ENCODE assay signal across 8 cellular contexts in the genomic region with DNA sequence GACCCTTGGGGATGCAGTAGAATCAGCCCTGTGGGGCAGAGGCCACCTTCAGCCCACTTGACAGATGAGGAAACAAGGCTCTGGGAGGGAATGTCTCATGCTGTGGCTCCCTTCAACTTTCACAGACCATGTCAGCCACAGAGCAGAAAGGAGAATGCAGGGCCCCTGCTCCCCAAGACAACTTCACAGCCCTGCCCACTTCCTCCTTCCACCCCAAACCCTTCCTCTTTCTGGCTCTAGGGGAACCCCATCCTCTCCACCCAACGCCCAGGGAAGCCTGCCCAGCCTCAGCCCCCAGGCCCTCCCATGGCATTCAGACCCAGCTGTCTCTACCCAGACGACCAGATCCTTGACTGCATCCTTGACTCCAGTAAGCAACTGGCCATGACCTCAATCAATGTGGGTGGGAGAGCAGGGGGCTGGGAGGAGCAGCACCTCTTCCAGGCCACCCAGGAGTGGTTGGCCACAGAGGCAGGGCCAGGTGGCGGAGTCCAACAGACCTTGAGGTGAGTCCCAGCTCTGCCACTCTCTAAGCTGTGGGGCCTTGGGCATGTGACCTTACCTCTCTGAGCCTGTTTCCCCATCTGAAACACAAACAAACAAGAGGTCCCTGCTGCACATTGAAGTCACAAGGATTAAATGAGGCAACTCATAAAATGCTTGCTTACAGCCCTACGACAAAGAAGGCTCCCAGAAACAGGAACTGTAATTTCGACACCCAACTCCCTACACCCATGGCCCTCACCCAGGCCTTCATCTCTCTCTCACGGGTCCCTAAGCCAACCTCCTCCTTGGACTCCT. TPM values are rescaled to one million over a fixed set of nuclear protein-coding genes. Genes with fewer than 3 reads are reported as not detected.
A peak's percentile ranks its signal among the peaks of the same experiment; 100 is the strongest.
DNase-seq lines count a peak whose midpoint lies in the region; ATAC-seq and TF ChIP-seq lines count a peak whose summit lies in the region.

No MANE protein-coding gene starts in this region.

- H3K27ac ChIP-seq in transverse colon, result peak overlapping the region; percentile 27 to 66 (median 47)

- in situ Hi-C loops in transverse colon (cut with MboI; ENCODE audit: low pct_ligation_motif_present in 1 of 4, low pct_unique_long_range_greater_than_20kb in 1 of 4, low sequenced_read_pairs in 3 of 4), result no loop called here

- ATAC-seq in left ventricle myocardium superior, result peak; percentile 60

- intact Hi-C loops in left ventricle myocardium superior (cut with micrococcal nuclease), result no loop called here
- intact Hi-C loops in transverse colon (cut with DNase I; ENCODE audit: low total_unique reads), result no loop called here

- H3K4me3 ChIP-seq in transverse colon, result no peak overlapping the region

- no peaks in the 10 kb centered on the region for H3K27me3 ChIP-seq in transverse colon

- no peaks in the 10 kb centered on the region for H3K9me3 ChIP-seq in transverse colon

- DNase-seq in stimulated activated CD4-positive, alpha-beta T cell treated with anti-CD3 and anti-CD28 coated beads, Interleukin-15, amount 100 ng/mL, for 24 hours, result peak; percentile 62
- no peak for DNase-seq in stimulated activated CD4-positive, alpha-beta T cell treated with anti-CD3 and anti-CD28 coated beads, Interleukin-4, amount 100 ng/mL, for 1 hour
- DNase-seq in UCSD-AML1 (lab: John Stamatoyannopoulos, UW; ENCODE audit: unreplicated experiment) (peak; percentile 59), left ventricle myocardium superior (peak; percentile 58), transverse colon (peak; percentile 56), ureter (ENCODE audit: low spot score) (no peak), SK-N-DZ (ENCODE audit: low spot score) (no peak), DMS79 treated with DMSO at 0.1 percent for 48 hours (lab: John Stamatoyannopoulos, UW) (no peak)

- TF ChIP-seq EP300 in transverse colon (IDR thresholded peaks at IDR 0.05; ENCODE audit: low read depth), result no peak

- WGBS in transverse colon (ENCODE audit: low coverage in 1 of 2), 2 donors, result 61 to 62% methylated on average over 2 to 6 of the region's 6 CpGs

- TF ChIP-seq CTCF in transverse colon (IDR thresholded peaks at IDR 0.05), result no peak

- TF ChIP-seq POLR2A in transverse colon (IDR thresholded peaks at IDR 0.05), result no peak

- peaks cover 0 to 37% (median 6%) of the 10 kb centered on the region in 4 donors for H3K4me1 ChIP-seq in transverse colon

- peaks cover 0 to 23% (median 10%) of the 10 kb centered on the region in 4 donors for H3K36me3 ChIP-seq in transverse colon

RNA-seq across cellular contexts. Expression of gene DEDD2, which starts 15.8 kb away (rescaled TPM):
- total RNA-seq in left ventricle myocardium superior, result 17.2 TPM
- total RNA-seq in transverse colon, result 10 to 100 TPM; 52.2 to 90.8 (median 63.0) TPM
- 24.7 TPM for total RNA-seq in ureter
- 50.8 and 59.3 TPM in 2 replicates for polyA plus RNA-seq in SK-N-DZ (2014; cell fraction: cytosol; rRNA removed)
- 44.6 and 50.5 TPM in 2 replicates for polyA plus RNA-seq in SK-N-DZ (2014; cell fraction: nucleus; rRNA removed)

RNA-seq across cellular contexts. Expression of gene ZNF526, which starts 18.4 kb away (rescaled TPM):
- total RNA-seq in left ventricle myocardium superior (6.7 TPM), transverse colon (10 to 100 TPM in 1 of 4 donors, 1 to 10 TPM in 3; 6.4 to 19.5 (median 6.8) TPM), ureter (13.2 TPM)
- 7.7 and 9.3 TPM in 2 replicates for polyA plus RNA-seq in SK-N-DZ (2014; cell fraction: cytosol; rRNA removed)
- polyA plus RNA-seq in SK-N-DZ (2014; cell fraction: nucleus; rRNA removed), result 5.6 and 6.5 TPM in 2 replicates

RNA-seq across cellular contexts. Expression of gene GSK3A, which starts 40.7 kb away (rescaled TPM):
- 40.0 TPM for total RNA-seq in left ventricle myocardium superior
- 10 to 100 TPM; 10.7 to 46.4 (median 31.0) TPM for total RNA-seq in transverse colon
- 36.4 TPM for total RNA-seq in ureter
- polyA plus RNA-seq in SK-N-DZ (2014; cell fraction: cytosol; rRNA removed), result 39.7 and 55.9 TPM in 2 replicates
- 26.7 and 35.8 TPM in 2 replicates for polyA plus RNA-seq in SK-N-DZ (2014; cell fraction: nucleus; rRNA removed)

RNA-seq across cellular contexts. Expression of gene ERF, which starts 53.2 kb away (rescaled TPM):
- total RNA-seq in left ventricle myocardium superior (46.0 TPM), transverse colon (10 to 100 TPM; 20.9 to 67.3 (median 30.5) TPM), ureter (47.4 TPM)
- polyA plus RNA-seq in SK-N-DZ (2014; cell fraction: cytosol; rRNA removed), result 30.2 and 33.4 TPM in 2 replicates
- 69.8 and 78.5 TPM in 2 replicates for polyA plus RNA-seq in SK-N-DZ (2014; cell fraction: nucleus; rRNA removed)

Comparison
In these comparisons a context has a peak if more than half of its experiments do, and no peak if none do; other contexts are left out.
1. DNase-seq: peak in stimulated activated CD4-positive, alpha-beta T cell treated with anti-CD3 and anti-CD28 coated beads, Interleukin-15, amount 100 ng/mL, for 24 hours (single experiment), UCSD-AML1 (single experiment), left ventricle myocardium superior (single experiment) and transverse colon (single experiment); none in stimulated activated CD4-positive, alpha-beta T cell treated with anti-CD3 and anti-CD28 coated beads, Interleukin-4, amount 100 ng/mL, for 1 hour (single experiment), ureter (single experiment), SK-N-DZ (single experiment) and DMS79 treated with DMSO at 0.1 percent for 48 hours (single experiment).